Comparison of ENCODE assay signal across 2 cellular contexts in genomic region chr14:100103261-100104005, GRCh38.
TF ChIP-seq lines count a peak whose summit lies in the region.

No MANE protein-coding gene starts in this region.

TF ChIP-seq in SK-N-SH, 30 proteins besides CTCF, POLR2A, EP300 and RAD21:
- no peak for TF ChIP-seq REST (IDR thresholded peaks at IDR 0.05; ENCODE audit: low read depth, low read length)
- no peak for TF ChIP-seq ELF1 (IDR thresholded peaks at IDR 0.05)
- TF ChIP-seq TAF1 (IDR thresholded peaks at IDR 0.05; ENCODE audit: borderline replicate concordance, low read depth, low read length): no peak
- TF ChIP-seq POLR2AphosphoS5 (IDR thresholded peaks at IDR 0.05; ENCODE audit: low read depth, low read length): no peak
- no peak for TF ChIP-seq RFX5 (IDR thresholded peaks at IDR 0.05; ENCODE audit: low read length)
- TF ChIP-seq USF2 (IDR thresholded peaks at IDR 0.05; ENCODE audit: borderline replicate concordance, low read depth, low read length): no peak
- TF ChIP-seq GABPA (IDR thresholded peaks at IDR 0.05; ENCODE audit: low read depth): no peak
- TF ChIP-seq CHD2 (IDR thresholded peaks at IDR 0.05; ENCODE audit: low read length, partially characterized antibody): no peak
- no peak for TF ChIP-seq NRF1 (IDR thresholded peaks at IDR 0.05; ENCODE audit: low read depth, low read length)
- TF ChIP-seq SMC3 (IDR thresholded peaks at IDR 0.05; ENCODE audit: low read depth, low read length): no peak
- TF ChIP-seq NFIC (IDR thresholded peaks at IDR 0.05; ENCODE audit: borderline replicate concordance): no peak
- TF ChIP-seq PBX3 (IDR thresholded peaks at IDR 0.05): no peak
- no peak for TF ChIP-seq IRF3 (IDR thresholded peaks at IDR 0.05; ENCODE audit: low read depth, low read length)
- no peak for TF ChIP-seq USF1 (IDR thresholded peaks at IDR 0.05; ENCODE audit: borderline replicate concordance, low read depth)
- no peak for TF ChIP-seq MEF2A (IDR thresholded peaks at IDR 0.05; ENCODE audit: borderline replicate concordance, low read depth)

TF ChIP-seq in WTC11, 78 proteins besides CTCF, POLR2A, EP300 and RAD21:
- TF ChIP-seq ARID4B (CRISPR knock-in tag; IDR thresholded peaks at IDR 0.05; ENCODE audit: borderline replicate concordance) (no peak), ZSCAN18 (CRISPR knock-in tag; IDR thresholded peaks at IDR 0.05) (no peak), CBFB (CRISPR knock-in tag; IDR thresholded peaks at IDR 0.05; ENCODE audit: low read depth) (no peak), FOXP4 (CRISPR knock-in tag; IDR thresholded peaks at IDR 0.05) (no peak), KAT7 (CRISPR knock-in tag; IDR thresholded peaks at IDR 0.05; ENCODE audit: borderline replicate concordance) (no peak), ZNF263 (CRISPR knock-in tag; IDR thresholded peaks at IDR 0.05; ENCODE audit: low read depth) (no peak)
TF ChIP-seq in WTC11: peak in this region for 0.
